8 cellular contexts compared by ENCODE assay signal in genomic region chr2:192195548-192196418, GRCh38. TPM values are rescaled to one million over a fixed set of nuclear protein-coding genes. Genes with fewer than 3 reads are reported as not detected.
DNase-seq lines count a peak whose midpoint lies in the region; ATAC-seq and TF ChIP-seq lines count a peak whose summit lies in the region.

No MANE protein-coding gene starts in this region.

- H3K4me3 Mint-ChIP-seq in nephron = peak overlapping the region; percentile 83 to 87 (median 84)

- H3K4me1 ChIP-seq in foreskin keratinocyte = no peaks in the 10 kb centered on the region

- H3K27ac ChIP-seq in foreskin keratinocyte = no peak overlapping the region

- peaks cover 86% of the 10 kb centered on the region for H3K27me3 Mint-ChIP-seq in nephron (ENCODE audit: low read depth)

- H3K4me1 Mint-ChIP-seq in nephron = peaks cover 29% of the 10 kb centered on the region

- peak overlapping the region in 2 of 3 experiments; percentile 42 to 44 for H3K27ac Mint-ChIP-seq in nephron

- H3K27me3 ChIP-seq in foreskin keratinocyte = peaks cover 97% of the 10 kb centered on the region

- no peaks in the 10 kb centered on the region for H3K36me3 Mint-ChIP-seq in nephron (ENCODE audit: low read depth)

- ATAC-seq in HG03159 (IDR thresholded peaks at IDR 0.05; ENCODE audit: unreplicated experiment) = peak; percentile 20
- peak; percentile 42 for ATAC-seq in foreskin keratinocyte
- ATAC-seq in GM18858 (IDR thresholded peaks at IDR 0.05; ENCODE audit: unreplicated experiment) = no peak

- no peaks in the 10 kb centered on the region for H3K9me3 Mint-ChIP-seq in nephron

- TF ChIP-seq CTCF in foreskin keratinocyte (conservative IDR thresholded peaks at IDR 0.05) (no peak), nephron (IDR thresholded peaks at IDR 0.05; ENCODE audit: unreplicated experiment in 3 of 3) (no peak)

- DNase-seq in NCI-H524 (lab: John Stamatoyannopoulos, UW) = peak; percentile 10 to 32
- DNase-seq in NCI-H524 treated with DMSO at 0.1 percent for 48 hours (lab: John Stamatoyannopoulos, UW) = no peak
- DNase-seq in activated T-cell treated with anti-CD3 and anti-CD28 coated beads, Interleukin-2, amount 50 U/mL, for 48 hours = peak; percentile 21 to 23
- peak in 1 of 2 donors; percentile 29 for DNase-seq in foreskin keratinocyte
- no peak for DNase-seq in RPMI8226

RNA-seq across cellular contexts. Expression of gene TMEFF2, which starts 1.1 kb away (rescaled TPM):
- not detected in 2 replicates for total RNA-seq in foreskin keratinocyte
- polyA plus RNA-seq in foreskin keratinocyte = not detected in 2 replicates

Comparison
In these comparisons a context has a peak if more than half of its experiments do, and no peak if none do; other contexts are left out.
1. DNase-seq: peak in NCI-H524 (2 of 2) and activated T-cell treated with anti-CD3 and anti-CD28 coated beads, Interleukin-2, amount 50 U/mL, for 48 hours (2 of 2); none in NCI-H524 treated with DMSO at 0.1 percent for 48 hours (single experiment) and RPMI8226 (single experiment).